Comparison of ENCODE assay signal across 8 cellular contexts in genomic region chr17:7930841-7931631, GRCh38. TPM values are rescaled to one million over a fixed set of nuclear protein-coding genes. Genes with fewer than 3 reads are reported as not detected.
DNase-seq lines count a peak whose midpoint lies in the region; ATAC-seq and TF ChIP-seq lines count a peak whose summit lies in the region.

No MANE protein-coding gene starts in this region.

- H3K36me3 ChIP-seq in CD4-positive, CD25-positive, alpha-beta regulatory T cell (ENCODE audit: control insufficient read depth, insufficient read depth, low read length): peaks cover 6% of the 10 kb centered on the region
- H3K36me3 ChIP-seq in MM.1S (replicated peaks; ENCODE audit: insufficient read depth, low read length) (no peaks in the 10 kb centered on the region), ectodermal cell (ENCODE audit: control insufficient read depth, insufficient read depth, low read length) (peaks cover 5% of the 10 kb centered on the region)

- no peaks in the 10 kb centered on the region for H3K9me3 Mint-ChIP-seq in CD4-positive, CD25-positive, alpha-beta regulatory T cell
- H3K9me3 Mint-ChIP-seq in nephron progenitor cell: no peaks in the 10 kb centered on the region

- peaks cover 23% of the 10 kb centered on the region for H3K79me2 ChIP-seq in MM.1S (ENCODE audit: low read length)

- H3K4me1 ChIP-seq in CD4-positive, CD25-positive, alpha-beta regulatory T cell (ENCODE audit: control insufficient read depth, insufficient read depth, low read length, poor library complexity, severe bottlenecking): peaks cover 46% of the 10 kb centered on the region
- H3K4me1 ChIP-seq in MM.1S (ENCODE audit: low read length) (peaks cover 11% of the 10 kb centered on the region), ectodermal cell (ENCODE audit: control insufficient read depth, insufficient read depth, low read length) (no peaks in the 10 kb centered on the region)

- H3F3A ChIP-seq in MM.1S (ENCODE audit: insufficient read depth, low read length): no peaks in the 10 kb centered on the region

- DNase-seq in CD4-positive, CD25-positive, alpha-beta regulatory T cell: no peak
- no peak for DNase-seq in MM.1S
- no peak for DNase-seq in nephron progenitor cell
- no peak for DNase-seq in stimulated activated naive CD4-positive, alpha-beta T cell treated with Interleukin-2 at 50 U/mL for 16 hours (lab: John Stamatoyannopoulos, UW)
- DNase-seq in foreskin melanocyte: no peak
- DNase-seq in NOMO-1 treated with dmso at 0.1 percent for 144 hours (lab: John Stamatoyannopoulos, UW; ENCODE audit: unreplicated experiment): no peak

- no peaks in the 10 kb centered on the region for H3K27me3 ChIP-seq in CD4-positive, CD25-positive, alpha-beta regulatory T cell (ENCODE audit: control insufficient read depth, insufficient read depth, low read length)
- H3K27me3 ChIP-seq in MM.1S (replicated peaks; ENCODE audit: insufficient read depth, low read length) (no peaks in the 10 kb centered on the region), ectodermal cell (ENCODE audit: control insufficient read depth, insufficient read depth, low read length, poor library complexity, severe bottlenecking) (peaks cover 37% of the 10 kb centered on the region)

- peak overlapping the region; percentile 83 for H3K9ac ChIP-seq in MM.1S (ENCODE audit: low read length)

- peak overlapping the region; percentile 95 to 99 (median 98) for H3K4me3 Mint-ChIP-seq in CD4-positive, CD25-positive, alpha-beta regulatory T cell
- peak overlapping the region; percentile 99 for H3K4me3 Mint-ChIP-seq in nephron progenitor cell

- no peaks in the 10 kb centered on the region for H4K20me1 ChIP-seq in MM.1S (ENCODE audit: insufficient read depth, low read length)

- peak overlapping the region; percentile 74 for H3K4me2 ChIP-seq in MM.1S (ENCODE audit: low read depth, low read length)

- peak overlapping the region; percentile 66 for H2AFZ ChIP-seq in MM.1S (ENCODE audit: low read length)

- H3K27me3 Mint-ChIP-seq in CD4-positive, CD25-positive, alpha-beta regulatory T cell: no peaks in the 10 kb centered on the region
- H3K27me3 Mint-ChIP-seq in nephron progenitor cell (ENCODE audit: low read depth, poor library complexity): peaks cover 48% of the 10 kb centered on the region

- peaks cover 0 to 67% (median 39%) of the 10 kb centered on the region in 4 donors for H3K4me1 Mint-ChIP-seq in CD4-positive, CD25-positive, alpha-beta regulatory T cell
- H3K4me1 Mint-ChIP-seq in nephron progenitor cell: peaks cover 75% of the 10 kb centered on the region

- no peak for ATAC-seq in CD4-positive, CD25-positive, alpha-beta regulatory T cell (ENCODE audit: low read depth in 2 of 2)
- no peak for ATAC-seq in activated CD4-positive, CD25-positive, alpha-beta regulatory T cell treated with anti-CD3 and anti-CD28 coated beads, Interleukin-2, amount 50 U/mL, for 24 hours

- H3K36me3 Mint-ChIP-seq in CD4-positive, CD25-positive, alpha-beta regulatory T cell: peaks cover 18% of the 10 kb centered on the region
- peaks cover 18% of the 10 kb centered on the region for H3K36me3 Mint-ChIP-seq in nephron progenitor cell (ENCODE audit: low read depth)

- 41 to 42% methylated on average over 20 of the region's 20 CpGs for WGBS in ectodermal cell, 2 experiments

- H3K27ac Mint-ChIP-seq in CD4-positive, CD25-positive, alpha-beta regulatory T cell: peak overlapping the region; percentile 97 to 98 (median 98)
- H3K27ac Mint-ChIP-seq in nephron progenitor cell: peak overlapping the region; percentile 27

- no peaks in the 10 kb centered on the region for H3K9me2 ChIP-seq in MM.1S (replicated peaks; ENCODE audit: insufficient read depth, low read length)

- no peak for TF ChIP-seq CTCF in MM.1S (IDR thresholded peaks at IDR 0.05; ENCODE audit: low read length)
- no peak for TF ChIP-seq CTCF in nephron progenitor cell (IDR thresholded peaks at IDR 0.05)

- H3K9me3 ChIP-seq in CD4-positive, CD25-positive, alpha-beta regulatory T cell (ENCODE audit: control insufficient read depth in 2 of 2, low read length in 2 of 2): no peaks in the 10 kb centered on the region
- H3K9me3 ChIP-seq in MM.1S (replicated peaks; ENCODE audit: insufficient read depth, low read length) (no peaks in the 10 kb centered on the region), ectodermal cell (ENCODE audit: control insufficient read depth, low read length) (no peaks in the 10 kb centered on the region)

- H3K27ac ChIP-seq in CD4-positive, CD25-positive, alpha-beta regulatory T cell (ENCODE audit: insufficient read depth, low read length, poor library complexity, severe bottlenecking): peak overlapping the region; percentile 89
- H3K27ac ChIP-seq in MM.1S (ENCODE audit: low read length) (no peak overlapping the region), ectodermal cell (ENCODE audit: insufficient read depth, low read depth, low read length, poor library complexity, severe bottlenecking) (no peak overlapping the region)

- peak overlapping the region; percentile 94 for H3K4me3 ChIP-seq in CD4-positive, CD25-positive, alpha-beta regulatory T cell (ENCODE audit: low read depth, low read length)
- H3K4me3 ChIP-seq in MM.1S (ENCODE audit: low read length) (peak overlapping the region; percentile 93), ectodermal cell (ENCODE audit: insufficient read depth, low read depth, low read length) (peak overlapping the region; percentile 61)

RNA-seq across cellular contexts. Expression of gene TRAPPC1, which starts 0.7 kb away (rescaled TPM):
- 114 TPM for total RNA-seq in CD4-positive, CD25-positive, alpha-beta regulatory T cell
- polyA plus RNA-seq in CD4-positive, CD25-positive, alpha-beta regulatory T cell: 100 to 1,000 TPM; 218 to 297 (median 243) TPM
- 149 TPM for polyA plus RNA-seq in ectodermal cell (2013, experiment 1 of 4)
- 153 TPM for polyA plus RNA-seq in ectodermal cell (2013, experiment 2 of 4)
- polyA plus RNA-seq in ectodermal cell (2013, experiment 3 of 4): 119 TPM
- 137 TPM for polyA plus RNA-seq in ectodermal cell (2013, experiment 4 of 4)

RNA-seq across cellular contexts. Expression of gene CNTROB, which starts 1.0 kb away (rescaled TPM):
- total RNA-seq in CD4-positive, CD25-positive, alpha-beta regulatory T cell: 40.9 TPM
- polyA plus RNA-seq in CD4-positive, CD25-positive, alpha-beta regulatory T cell: 10 to 100 TPM in 1 of 4 donors, 1 to 10 TPM in 3; 5.0 to 12.3 (median 7.1) TPM
- 60.9 TPM for polyA plus RNA-seq in ectodermal cell (2013, experiment 1 of 4)
- polyA plus RNA-seq in ectodermal cell (2013, experiment 2 of 4): 53.4 TPM
- 51.6 TPM for polyA plus RNA-seq in ectodermal cell (2013, experiment 3 of 4)
- 57.4 TPM for polyA plus RNA-seq in ectodermal cell (2013, experiment 4 of 4)

RNA-seq across cellular contexts. Expression of gene KCNAB3, which starts 1.4 kb away (rescaled TPM):
- 8.0 TPM for total RNA-seq in CD4-positive, CD25-positive, alpha-beta regulatory T cell
- polyA plus RNA-seq in CD4-positive, CD25-positive, alpha-beta regulatory T cell: under 1 TPM in 3 of 4 donors, not detected in 1; 0.06 to 0.33 (median 0.08) TPM
- polyA plus RNA-seq in ectodermal cell (2013, experiment 1 of 4): 7.9 TPM
- 5.7 TPM for polyA plus RNA-seq in ectodermal cell (2013, experiment 2 of 4)
- 8.2 TPM for polyA plus RNA-seq in ectodermal cell (2013, experiment 3 of 4)
- polyA plus RNA-seq in ectodermal cell (2013, experiment 4 of 4): 8.7 TPM

RNA-seq across cellular contexts. Expression of gene RNF227, which starts 14.9 kb away (rescaled TPM):
- total RNA-seq in CD4-positive, CD25-positive, alpha-beta regulatory T cell: 2.4 TPM
- 1 to 10 TPM in 3 of 4 donors, under 1 TPM in 1; 0.92 to 5.0 (median 2.9) TPM for polyA plus RNA-seq in CD4-positive, CD25-positive, alpha-beta regulatory T cell
- polyA plus RNA-seq in ectodermal cell (2013, experiment 1 of 4): 3.8 TPM
- polyA plus RNA-seq in ectodermal cell (2013, experiment 2 of 4): 3.4 TPM
- polyA plus RNA-seq in ectodermal cell (2013, experiment 3 of 4): 3.0 TPM
- 3.5 TPM for polyA plus RNA-seq in ectodermal cell (2013, experiment 4 of 4)

RNA-seq across cellular contexts. Expression of gene CHD3, which starts 42.4 kb away (rescaled TPM):
- 273 TPM for total RNA-seq in CD4-positive, CD25-positive, alpha-beta regulatory T cell
- polyA plus RNA-seq in CD4-positive, CD25-positive, alpha-beta regulatory T cell: 1 to 10 TPM; 5.0 to 9.0 (median 7.2) TPM
- 32.7 TPM for polyA plus RNA-seq in ectodermal cell (2013, experiment 1 of 4)
- polyA plus RNA-seq in ectodermal cell (2013, experiment 2 of 4): 34.6 TPM
- 32.8 TPM for polyA plus RNA-seq in ectodermal cell (2013, experiment 3 of 4)
- polyA plus RNA-seq in ectodermal cell (2013, experiment 4 of 4): 34.2 TPM
